1 cellular context compared by ENCODE assay signal in the genomic region with DNA sequence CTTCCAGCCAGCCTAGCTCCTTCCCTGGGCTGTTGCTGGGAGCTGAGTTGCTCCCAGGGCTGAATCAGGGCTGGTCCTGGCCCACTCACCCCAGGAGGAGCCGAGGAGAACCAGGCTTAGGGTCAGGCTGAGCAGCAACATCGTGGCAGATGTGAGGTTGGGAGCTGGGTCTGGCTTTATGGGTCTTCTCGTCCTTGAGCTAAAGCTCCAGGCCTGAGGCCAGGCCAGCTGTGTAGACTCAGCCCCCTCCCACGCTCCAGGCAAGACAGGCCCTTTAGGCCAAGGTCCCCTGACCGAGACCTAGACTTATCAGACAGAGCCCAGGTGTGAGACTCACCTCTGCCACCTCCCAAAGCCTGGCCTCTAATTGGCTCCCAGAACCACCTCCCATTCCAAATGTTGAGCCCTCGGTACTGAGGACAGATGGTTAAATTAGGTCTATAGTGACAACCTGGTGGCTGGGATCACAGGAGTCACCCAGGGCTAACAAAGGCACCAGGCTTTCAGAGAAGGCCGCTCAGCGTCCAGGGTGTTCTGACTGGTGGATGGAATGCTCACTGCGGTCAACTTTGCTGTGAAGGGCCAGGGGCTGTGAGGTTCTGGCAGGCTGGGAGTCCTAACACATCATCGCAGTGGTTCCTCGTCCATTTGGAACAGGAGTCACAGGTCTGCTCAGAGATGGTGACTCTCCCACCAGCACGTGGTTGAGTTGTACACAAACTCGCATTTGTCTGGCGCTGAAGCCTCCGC.
TF ChIP-seq lines count a peak whose summit lies in the region.

A gene (minus strand): TSS at position 151 of the 750 bp plus-strand sequence. CDS start 10 bp downstream, at position 141.

TF ChIP-seq in IMR-90, 13 proteins besides CTCF, POLR2A, EP300 and RAD21 (continued from another document):
- TF ChIP-seq, protein P1, sequence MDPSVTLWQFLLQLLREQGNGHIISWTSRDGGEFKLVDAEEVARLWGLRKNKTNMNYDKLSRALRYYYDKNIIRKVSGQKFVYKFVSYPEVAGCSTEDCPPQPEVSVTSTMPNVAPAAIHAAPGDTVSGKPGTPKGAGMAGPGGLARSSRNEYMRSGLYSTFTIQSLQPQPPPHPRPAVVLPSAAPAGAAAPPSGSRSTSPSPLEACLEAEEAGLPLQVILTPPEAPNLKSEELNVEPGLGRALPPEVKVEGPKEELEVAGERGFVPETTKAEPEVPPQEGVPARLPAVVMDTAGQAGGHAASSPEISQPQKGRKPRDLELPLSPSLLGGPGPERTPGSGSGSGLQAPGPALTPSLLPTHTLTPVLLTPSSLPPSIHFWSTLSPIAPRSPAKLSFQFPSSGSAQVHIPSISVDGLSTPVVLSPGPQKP (IDR thresholded peaks at IDR 0.05; ENCODE audit: borderline replicate concordance, low read depth, low read length), result no peak
- TF ChIP-seq CHD1 (IDR thresholded peaks at IDR 0.05; ENCODE audit: low read depth, low read length) (no peak), CEBPB (IDR thresholded peaks at IDR 0.05; ENCODE audit: low read depth, low read length) (no peak), RFX5 (IDR thresholded peaks at IDR 0.05; ENCODE audit: low read depth, low read length) (no peak)
